In genomic region chr4:57037982-57038604, GRCh38 we compare ENCODE assay signal across 8 cellular contexts. TPM values are rescaled to one million over a fixed set of nuclear protein-coding genes. Genes with fewer than 3 reads are reported as not detected.
DNase-seq lines count a peak whose midpoint lies in the region; ATAC-seq and TF ChIP-seq lines count a peak whose summit lies in the region.

No MANE protein-coding gene starts in this region.

- H3K27ac ChIP-seq in WERI-Rb-1 (no peak overlapping the region), heart left ventricle (peak overlapping the region in 3 of 12 donors; percentile 6 to 19 (median 18)), prostate gland (no peak overlapping the region)

- ATAC-seq in GM18498 (IDR thresholded peaks at IDR 0.05; ENCODE audit: unreplicated experiment) (peak; percentile 62), heart left ventricle (peak; percentile 57 to 79 (median 66)), GM21786 (IDR thresholded peaks at IDR 0.05; ENCODE audit: unreplicated experiment) (no peak), HG02970 (IDR thresholded peaks at IDR 0.05; ENCODE audit: low FRiP score, unreplicated experiment) (no peak)

- WGBS in heart left ventricle, 4 donors = 46 to 59% (median 54%) methylated on average over 15 of the region's 15 CpGs
- WGBS in prostate gland = 36% methylated on average over 15 of the region's 15 CpGs

- TF ChIP-seq POLR2A in heart left ventricle (IDR thresholded peaks at IDR 0.05) = no peak
- TF ChIP-seq POLR2A in prostate gland (IDR thresholded peaks at IDR 0.05) = no peak

- intact Hi-C loops in heart left ventricle (cut with DNase I) (loop anchor here in 9 of 10 donors (1.0 to 10.0 kb wide), 6 partner anchors 72 to 125 kb away; partner anchors contain the start of gene IGFBP7 (in 1 of the 9)), prostate gland (cut with DNase I) (loop anchor here (1.0 to 5.0 kb wide), 2 partner anchors 74 to 125 kb away; partner anchors contain the start of gene IGFBP7)

- peaks cover 1 to 42% (median 19%) of the 10 kb centered on the region in 12 donors for H3K4me1 ChIP-seq in heart left ventricle
- H3K4me1 ChIP-seq in prostate gland (replicated peaks) = no peaks in the 10 kb centered on the region

- TF ChIP-seq CTCF in WERI-Rb-1 (IDR thresholded peaks at IDR 0.05; ENCODE audit: low read depth, low read length) (peak; percentile 92), heart left ventricle (IDR thresholded peaks at IDR 0.05) (peak; percentile 61 to 94 (median 82)), prostate gland (IDR thresholded peaks at IDR 0.05) (peak; percentile 33 to 72 (median 62))

- TF ChIP-seq RAD21 in Ishikawa (IDR thresholded peaks at IDR 0.05; ENCODE audit: low read depth) = peak; percentile 98

- DNase-seq in AG20443 (ENCODE audit: low spot score) = peak; percentile 57
- DNase-seq in WERI-Rb-1 = peak; percentile 65
- peak; percentile 61 to 84 (median 67) for DNase-seq in heart left ventricle
- peak; percentile 43 for DNase-seq in prostate gland (ENCODE audit: low spot score)

- H3K27me3 ChIP-seq in WERI-Rb-1 (ENCODE audit: insufficient read depth, low read depth, severe bottlenecking) (no peaks in the 10 kb centered on the region), heart left ventricle (no peaks in the 10 kb centered on the region), prostate gland (replicated peaks; ENCODE audit: insufficient read depth) (no peaks in the 10 kb centered on the region)

- TF ChIP-seq EP300 in Ishikawa (IDR thresholded peaks at IDR 0.05; ENCODE audit: borderline replicate concordance) = no peak

- H3K36me3 ChIP-seq in WERI-Rb-1 (no peaks in the 10 kb centered on the region; the same call in 1 of the 2 replicates), heart left ventricle (peaks cover 0 to 82% (median 71%) of the 10 kb centered on the region in 9 donors), prostate gland (no peaks in the 10 kb centered on the region)

- H3K4me3 ChIP-seq in WERI-Rb-1 (ENCODE audit: low read depth, low read length) (no peak overlapping the region), heart left ventricle (no peak overlapping the region), prostate gland (no peak overlapping the region)

- H3K9me3 ChIP-seq in WERI-Rb-1 (ENCODE audit: severe bottlenecking) (no peaks in the 10 kb centered on the region), heart left ventricle (no peaks in the 10 kb centered on the region), prostate gland (no peaks in the 10 kb centered on the region)

TF ChIP-seq in Ishikawa, 13 proteins besides CTCF, POLR2A, EP300 and RAD21:
- TF ChIP-seq ZBTB7A (IDR thresholded peaks at IDR 0.05; ENCODE audit: low read depth) (no peak), REST (IDR thresholded peaks at IDR 0.05; ENCODE audit: low read depth) (no peak), MAX (IDR thresholded peaks at IDR 0.05) (no peak), EGR1 (IDR thresholded peaks at IDR 0.05) (no peak), CEBPB (IDR thresholded peaks at IDR 0.05) (no peak), TAF1 (IDR thresholded peaks at IDR 0.05; ENCODE audit: low read depth) (no peak), NFIC (IDR thresholded peaks at IDR 0.05) (no peak), FOXM1 (IDR thresholded peaks at IDR 0.05; ENCODE audit: borderline replicate concordance, low read depth) (no peak), USF1 (IDR thresholded peaks at IDR 0.05) (no peak), YY1 (IDR thresholded peaks at IDR 0.05; ENCODE audit: low read depth) (no peak)
TF ChIP-seq in Ishikawa: peak in this region for 0.

RNA-seq across cellular contexts. Expression of gene POLR2B, which starts 59.4 kb away (rescaled TPM):
- total RNA-seq in heart left ventricle (10 to 100 TPM; 63.6 to 87.0 (median 75.0) TPM), prostate gland (10 to 100 TPM; 74.0 to 76.1 TPM)
- 10 to 100 TPM; 19.4 to 54.6 TPM for polyA plus RNA-seq in heart left ventricle

Comparison
In these comparisons a context has a peak if more than half of its experiments do, and no peak if none do; other contexts are left out.
1. ATAC-seq: peak in GM18498 (single experiment) and heart left ventricle (4 of 4); none in GM21786 (single experiment) and HG02970 (single experiment).
2. Peak in every context shown above with its lines, with median percentiles within 50 percentile points of each other: DNase-seq and CTCF ChIP-seq.